2 cellular contexts compared by ENCODE assay signal in the genomic region with DNA sequence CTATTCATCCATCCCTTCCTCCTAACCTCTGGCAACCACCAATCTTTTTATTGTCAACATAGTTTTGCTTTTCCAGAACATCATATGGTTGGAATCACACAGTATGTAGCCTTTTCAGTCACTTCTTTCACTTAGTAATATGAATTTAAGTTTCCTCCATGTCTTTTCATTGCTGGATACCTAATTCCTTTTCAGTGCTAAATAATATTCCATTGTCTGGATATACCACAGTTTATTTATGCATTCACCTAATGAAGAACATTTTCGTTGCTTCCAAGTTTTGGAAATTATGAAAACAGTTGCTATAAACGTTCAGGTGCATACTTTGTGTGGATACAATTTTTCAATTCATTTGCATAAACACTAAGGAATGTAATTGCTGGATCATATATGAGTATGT.
TF ChIP-seq lines count a peak whose summit lies in the region.

No MANE protein-coding gene starts in this region.

TF ChIP-seq in A549, 52 proteins besides CTCF, POLR2A, EP300 and RAD21 (continued from another document):
- TF ChIP-seq, protein P1, sequence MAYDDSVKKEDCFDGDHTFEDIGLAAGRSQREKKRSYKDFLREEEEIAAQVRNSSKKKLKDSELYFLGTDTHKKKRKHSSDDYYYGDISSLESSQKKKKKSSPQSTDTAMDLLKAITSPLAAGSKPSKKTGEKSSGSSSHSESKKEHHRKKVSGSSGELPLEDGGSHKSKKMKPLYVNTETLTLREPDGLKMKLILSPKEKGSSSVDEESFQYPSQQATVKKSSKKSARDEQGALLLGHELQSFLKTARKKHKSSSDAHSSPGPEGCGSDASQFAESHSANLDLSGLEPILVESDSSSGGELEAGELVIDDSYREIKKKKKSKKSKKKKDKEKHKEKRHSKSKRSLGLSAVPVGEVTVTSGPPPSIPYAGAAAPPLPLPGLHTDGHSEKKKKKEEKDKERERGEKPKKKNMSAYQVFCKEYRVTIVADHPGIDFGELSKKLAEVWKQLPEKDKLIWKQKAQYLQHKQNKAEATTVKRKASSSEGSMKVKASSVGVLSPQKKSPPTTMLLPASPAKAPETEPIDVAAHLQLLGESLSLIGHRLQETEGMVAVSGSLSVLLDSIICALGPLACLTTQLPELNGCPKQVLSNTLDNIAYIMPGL (CRISPR knock-in tag; IDR thresholded peaks at IDR 0.05; ENCODE audit: borderline replicate concordance), result no peak
- TF ChIP-seq PHF8 (IDR thresholded peaks at IDR 0.05; ENCODE audit: borderline replicate concordance, low read depth) (no peak), CEBPB (IDR thresholded peaks at IDR 0.05) (no peak), FOSB (CRISPR knock-in tag; IDR thresholded peaks at IDR 0.05) (no peak), EHF (CRISPR knock-in tag; IDR thresholded peaks at IDR 0.05) (no peak), RFX5 (IDR thresholded peaks at IDR 0.05) (no peak), HOXB5 (CRISPR knock-in tag; IDR thresholded peaks at IDR 0.05) (no peak), NFE2L2 (conservative IDR thresholded peaks at IDR 0.05; ENCODE audit: low read length) (no peak)
- TF ChIP-seq, protein P2, sequence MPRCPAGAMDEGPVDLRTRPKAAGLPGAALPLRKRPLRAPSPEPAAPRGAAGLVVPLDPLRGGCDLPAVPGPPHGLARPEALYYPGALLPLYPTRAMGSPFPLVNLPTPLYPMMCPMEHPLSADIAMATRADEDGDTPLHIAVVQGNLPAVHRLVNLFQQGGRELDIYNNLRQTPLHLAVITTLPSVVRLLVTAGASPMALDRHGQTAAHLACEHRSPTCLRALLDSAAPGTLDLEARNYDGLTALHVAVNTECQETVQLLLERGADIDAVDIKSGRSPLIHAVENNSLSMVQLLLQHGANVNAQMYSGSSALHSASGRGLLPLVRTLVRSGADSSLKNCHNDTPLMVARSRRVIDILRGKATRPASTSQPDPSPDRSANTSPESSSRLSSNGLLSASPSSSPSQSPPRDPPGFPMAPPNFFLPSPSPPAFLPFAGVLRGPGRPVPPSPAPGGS (IDR thresholded peaks at IDR 0.05), result no peak
TF ChIP-seq in A549: peak in this region for 0.

TF ChIP-seq in HEK293, 187 proteins besides CTCF, POLR2A, EP300 and RAD21 (continued from another document):
- TF ChIP-seq, protein P3, sequence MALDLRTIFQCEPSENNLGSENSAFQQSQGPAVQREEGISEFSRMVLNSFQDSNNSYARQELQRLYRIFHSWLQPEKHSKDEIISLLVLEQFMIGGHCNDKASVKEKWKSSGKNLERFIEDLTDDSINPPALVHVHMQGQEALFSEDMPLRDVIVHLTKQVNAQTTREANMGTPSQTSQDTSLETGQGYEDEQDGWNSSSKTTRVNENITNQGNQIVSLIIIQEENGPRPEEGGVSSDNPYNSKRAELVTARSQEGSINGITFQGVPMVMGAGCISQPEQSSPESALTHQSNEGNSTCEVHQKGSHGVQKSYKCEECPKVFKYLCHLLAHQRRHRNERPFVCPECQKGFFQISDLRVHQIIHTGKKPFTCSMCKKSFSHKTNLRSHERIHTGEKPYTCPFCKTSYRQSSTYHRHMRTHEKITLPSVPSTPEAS (tag by site-specific recombination; IDR thresholded peaks at IDR 0.05), result no peak
- TF ChIP-seq ZNF146 (tag by site-specific recombination; IDR thresholded peaks at IDR 0.05) (peak; percentile 73), SETDB1 (IDR thresholded peaks at IDR 0.05; ENCODE audit: insufficient read length, low read length) (no peak)
